Comparison of ENCODE assay signal across 15 cellular contexts in the genomic region with DNA sequence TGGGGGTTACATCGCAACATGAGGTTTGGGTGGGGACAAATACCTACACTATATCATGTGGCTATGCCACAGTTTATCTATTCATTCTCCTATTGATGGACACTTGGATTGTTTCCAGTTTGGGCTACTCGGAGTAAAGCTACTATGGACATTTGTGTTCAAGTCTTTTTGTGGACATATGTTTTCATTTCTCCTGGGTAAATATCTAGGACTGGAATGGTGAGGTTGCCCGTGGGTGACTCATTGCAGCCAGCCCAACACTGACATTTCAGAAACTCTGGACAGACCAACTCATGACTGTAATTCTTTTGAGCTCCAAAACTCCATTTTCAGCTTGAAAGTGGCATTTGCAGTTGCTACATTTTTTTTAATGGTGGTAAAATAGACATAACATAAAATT.
"Had no signal": no experiment of that assay in that cellular context is flagged by ENCODE, and none has a peak within 500 bp of the region (broad histone marks: within the 10 kb centered on the region; RNA-seq: fewer than 3 reads in every experiment).

No MANE protein-coding gene starts in this region.

- H3K9me3 ChIP-seq: transverse colon had no signal

- H3K36me3 ChIP-seq: transverse colon had no signal

- H3K27ac ChIP-seq: transverse colon had no signal

- H3K36me3 Mint-ChIP-seq: stimulated activated memory B cell treated with anti-CD40 and anti-IgM and Interleukin-4, amounts not matched to agents 10 μg/mL and 1 μg/mL and 100 μg/mL, for 72 hours had no signal

- H3K4me3 ChIP-seq: lung, transverse colon had no signal

- H3K4me1 Mint-ChIP-seq: naive B cell; stimulated activated memory B cell treated with anti-CD40 and anti-IgM and Interleukin-4, amounts not matched to agents 10 μg/mL and 1 μg/mL and 100 μg/mL, for 72 hours had no signal

- H3K27me3 Mint-ChIP-seq: activated CD8-positive, alpha-beta T cell treated with anti-CD3 and anti-CD28 coated beads for 36 hours had no signal

- FAIRE-seq: colon had no signal

- H3K9me3 Mint-ChIP-seq: activated CD8-positive, alpha-beta T cell treated with anti-CD3 and anti-CD28 coated beads for 36 hours had no signal

- H3K4me3 Mint-ChIP-seq: activated CD8-positive, alpha-beta T cell treated with anti-CD3 and anti-CD28 coated beads for 36 hours; activated T-cell treated with anti-CD3 and anti-CD28 coated beads, Interleukin-2, amount 50 U/mL, for 72 hours; naive B cell; stimulated activated memory B cell treated with anti-CD40 and anti-IgM and Interleukin-4, amounts not matched to agents 10 μg/mL and 1 μg/mL and 100 μg/mL, for 72 hours had no signal

- H3K27me3 ChIP-seq: transverse colon had no signal

- H3K27ac Mint-ChIP-seq: activated CD8-positive, alpha-beta T cell treated with anti-CD3 and anti-CD28 coated beads for 36 hours; activated T-cell treated with anti-CD3 and anti-CD28 coated beads, Interleukin-2, amount 50 U/mL, for 72 hours; naive B cell; stimulated activated memory B cell treated with anti-CD40 and anti-IgM and Interleukin-4, amounts not matched to agents 10 μg/mL and 1 μg/mL and 100 μg/mL, for 72 hours had no signal

- DNase-seq: activated CD4-positive, alpha-beta T cell treated with anti-CD3 and anti-CD28 coated beads for 1 hour; activated CD8-positive, alpha-beta memory T cell treated with anti-CD3 and anti-CD28 coated beads, Interleukin-2, amount 50 U/mL, for 4 hours; activated CD8-positive, alpha-beta T cell treated with anti-CD3 and anti-CD28 coated beads for 36 hours; activated T-cell treated with anti-CD3 and anti-CD28 coated beads, Interleukin-2, amount 50 U/mL, for 72 hours; aorta; glutamatergic neuron; left colon; naive B cell; right cardiac atrium; stimulated activated CD4-positive, alpha-beta T cell treated with anti-CD3 and anti-CD28 coated beads, Interleukin-1b, Interleukin-23, amount 100 ng/mL, for 48 hours; SW 1271; transverse colon had no signal

- H3K4me1 ChIP-seq: transverse colon had no signal
